In genomic region chr11:14386895-14387480, GRCh38 we compare ENCODE assay signal across 11 cellular contexts. TPM values are rescaled to one million over a fixed set of nuclear protein-coding genes. Genes with fewer than 3 reads are reported as not detected.
DNase-seq lines count a peak whose midpoint lies in the region; ATAC-seq and TF ChIP-seq lines count a peak whose summit lies in the region.
"Had no signal": no experiment of that assay in that cellular context is flagged by ENCODE, and none has a peak within 500 bp of the region (broad histone marks: within the 10 kb centered on the region; RNA-seq: fewer than 3 reads in every experiment).

No MANE protein-coding gene starts in this region.

- no peaks in the 10 kb centered on the region for H3K4me1 Mint-ChIP-seq in activated T-cell treated with anti-CD3 and anti-CD28 coated beads, Interleukin-2, amount 50 U/mL, for 24 hours (ENCODE audit: low read depth)
- no peaks in the 10 kb centered on the region for H3K4me1 Mint-ChIP-seq in activated naive CD8-positive, alpha-beta T cell treated with anti-CD3 and anti-CD28 coated beads, Interleukin-2, amount 50 U/mL, for 24 hours

- no peaks in the 10 kb centered on the region for H3K36me3 ChIP-seq in ectodermal cell (ENCODE audit: control insufficient read depth, insufficient read depth, low read length)
- H3K36me3 ChIP-seq: tibial artery had no signal

- no peak overlapping the region for H3K27ac Mint-ChIP-seq in activated T-cell treated with anti-CD3 and anti-CD28 coated beads, Interleukin-2, amount 50 U/mL, for 24 hours
- no peak overlapping the region for H3K27ac Mint-ChIP-seq in activated naive CD8-positive, alpha-beta T cell treated with anti-CD3 and anti-CD28 coated beads, Interleukin-2, amount 50 U/mL, for 24 hours

- DNase-seq in AG09319 (ENCODE audit: extremely low read depth, low read depth) (peak; percentile 41), NCI-H1694 treated with DMSO at 0.1 percent for 48 hours (lab: John Stamatoyannopoulos, UW) (peak; percentile 24), left kidney (ENCODE audit: low read depth, low spot score) (peak; percentile 84)
- no peak for DNase-seq in activated T-cell treated with anti-CD3 and anti-CD28 coated beads, Interleukin-2, amount 50 U/mL, for 24 hours
- DNase-seq in activated naive CD8-positive, alpha-beta T cell treated with anti-CD3 and anti-CD28 coated beads, Interleukin-2, amount 50 U/mL, for 24 hours, result no peak
- DNase-seq: activated CD8-positive, alpha-beta memory T cell treated with anti-CD3 and anti-CD28 coated beads, Interleukin-2, amount 50 U/mL, for 48 hours; tibial artery had no signal

- H3K9me3 ChIP-seq in ectodermal cell (ENCODE audit: control insufficient read depth, low read length), result no peaks in the 10 kb centered on the region
- H3K9me3 ChIP-seq: tibial artery had no signal

- H3K27ac ChIP-seq in ectodermal cell (ENCODE audit: insufficient read depth, low read depth, low read length, poor library complexity, severe bottlenecking), result peak overlapping the region; percentile 71
- H3K27ac ChIP-seq: SK-N-MC, tibial artery had no signal

- peaks cover 14% of the 10 kb centered on the region for H3K27me3 ChIP-seq in ectodermal cell (ENCODE audit: control insufficient read depth, insufficient read depth, low read length, poor library complexity, severe bottlenecking)
- H3K27me3 ChIP-seq: tibial artery had no signal

- H3K9me3 Mint-ChIP-seq in activated T-cell treated with anti-CD3 and anti-CD28 coated beads, Interleukin-2, amount 50 U/mL, for 24 hours, result no peaks in the 10 kb centered on the region
- no peaks in the 10 kb centered on the region for H3K9me3 Mint-ChIP-seq in activated naive CD8-positive, alpha-beta T cell treated with anti-CD3 and anti-CD28 coated beads, Interleukin-2, amount 50 U/mL, for 24 hours

- 7 to 10% methylated on average over 4 of the region's 4 CpGs for WGBS in ectodermal cell, 2 experiments

- H3K36me3 Mint-ChIP-seq in activated T-cell treated with anti-CD3 and anti-CD28 coated beads, Interleukin-2, amount 50 U/mL, for 24 hours (ENCODE audit: low read depth), result no peaks in the 10 kb centered on the region
- H3K36me3 Mint-ChIP-seq in activated naive CD8-positive, alpha-beta T cell treated with anti-CD3 and anti-CD28 coated beads, Interleukin-2, amount 50 U/mL, for 24 hours (ENCODE audit: low read depth), result no peaks in the 10 kb centered on the region

- peaks cover 19% of the 10 kb centered on the region for H3K4me1 ChIP-seq in ectodermal cell (ENCODE audit: control insufficient read depth, insufficient read depth, low read length)

- no peak for ATAC-seq in HG02973 (IDR thresholded peaks at IDR 0.05; ENCODE audit: unreplicated experiment)
- ATAC-seq in HG03571 (IDR thresholded peaks at IDR 0.05; ENCODE audit: unreplicated experiment), result no peak
- no peak for ATAC-seq in activated naive CD8-positive, alpha-beta T cell treated with anti-CD3 and anti-CD28 coated beads, Interleukin-2, amount 50 U/mL, for 24 hours

- H3K4me3 ChIP-seq in ectodermal cell (ENCODE audit: insufficient read depth, low read depth, low read length), result no peak overlapping the region
- H3K4me3 ChIP-seq: SK-N-MC, tibial artery had no signal

- H3K4me3 Mint-ChIP-seq in activated T-cell treated with anti-CD3 and anti-CD28 coated beads, Interleukin-2, amount 50 U/mL, for 24 hours, result no peak overlapping the region
- H3K4me3 Mint-ChIP-seq in activated naive CD8-positive, alpha-beta T cell treated with anti-CD3 and anti-CD28 coated beads, Interleukin-2, amount 50 U/mL, for 24 hours, result no peak overlapping the region

- peaks cover under 1% of the 10 kb centered on the region for H3K27me3 Mint-ChIP-seq in activated T-cell treated with anti-CD3 and anti-CD28 coated beads, Interleukin-2, amount 50 U/mL, for 24 hours
- no peaks in the 10 kb centered on the region for H3K27me3 Mint-ChIP-seq in activated naive CD8-positive, alpha-beta T cell treated with anti-CD3 and anti-CD28 coated beads, Interleukin-2, amount 50 U/mL, for 24 hours

- no peak for TF ChIP-seq CTCF in AG09319 (IDR thresholded peaks at IDR 0.05; ENCODE audit: low read depth, low read length)

RNA-seq across cellular contexts. Expression of gene RRAS2, which starts 28.0 kb away (rescaled TPM):
- polyA plus RNA-seq in ectodermal cell (2013, experiment 1 of 4), result 77.1 TPM
- 73.5 TPM for polyA plus RNA-seq in ectodermal cell (2013, experiment 2 of 4)
- 61.5 TPM for polyA plus RNA-seq in ectodermal cell (2013, experiment 3 of 4)
- polyA plus RNA-seq in ectodermal cell (2013, experiment 4 of 4), result 63.1 TPM

Comparison
In these comparisons a context has a peak if more than half of its experiments do, and no peak if none do; other contexts are left out.
1. DNase-seq: peak in AG09319 (single experiment), NCI-H1694 treated with DMSO at 0.1 percent for 48 hours (single experiment) and left kidney (single experiment); none in activated T-cell treated with anti-CD3 and anti-CD28 coated beads, Interleukin-2, amount 50 U/mL, for 24 hours (single experiment) and activated naive CD8-positive, alpha-beta T cell treated with anti-CD3 and anti-CD28 coated beads, Interleukin-2, amount 50 U/mL, for 24 hours (single experiment).